8 cellular contexts compared by ENCODE assay signal in genomic region chr6:15491255-15491985, GRCh38.
DNase-seq lines count a peak whose midpoint lies in the region; ATAC-seq, FAIRE-seq and TF ChIP-seq lines count a peak whose summit lies in the region.

No MANE protein-coding gene starts in this region.

- H3K4me2 ChIP-seq in H1 (ENCODE audit: insufficient read depth in 1 of 2, low read depth in 2 of 2, low read length in 2 of 2), result peak overlapping the region; percentile 15 to 68; a peak in 3 of 4 replicates

- H3K27ac Mint-ChIP-seq in activated CD8-positive, alpha-beta memory T cell treated with anti-CD3 and anti-CD28 coated beads, Interleukin-2, amount 10 ng/mL, durations not matched to agents 7 days and 5 days, result peak overlapping the region; percentile 52
- no peak overlapping the region for H3K27ac Mint-ChIP-seq in mesothelial cell of epicardium

- no peak overlapping the region for H2BK5ac ChIP-seq in H1 (ENCODE audit: low read depth, low read length)

- H3K56ac ChIP-seq in H1 (replicated peaks; ENCODE audit: insufficient read length, low read depth, low read length), result no peak overlapping the region

- peaks cover 26% of the 10 kb centered on the region for H3K36me3 Mint-ChIP-seq in activated CD8-positive, alpha-beta memory T cell treated with anti-CD3 and anti-CD28 coated beads, Interleukin-2, amount 10 ng/mL, durations not matched to agents 7 days and 5 days
- peaks cover 33% of the 10 kb centered on the region for H3K36me3 Mint-ChIP-seq in mesothelial cell of epicardium

- no peak overlapping the region for H2AFZ ChIP-seq in H1 (ENCODE audit: low read length)

- no peak overlapping the region; the same call in 1 of the 2 replicates for H2BK12ac ChIP-seq in H1 (ENCODE audit: low read depth, low read length)

- H3K79me1 ChIP-seq in H1 (ENCODE audit: low read depth, low read length), result peaks cover 15% of the 10 kb centered on the region

- no peak overlapping the region for H4K8ac ChIP-seq in H1 (ENCODE audit: extremely low read depth, insufficient read depth, low read length)

- peaks cover 60 to 62% of the 10 kb centered on the region in 2 experiments for H4K20me1 ChIP-seq in H1 (replicated peaks in 1 of 2; ENCODE audit: control insufficient read depth in 1 of 2, insufficient read depth in 2 of 2, low read length in 2 of 2)

- H3K79me2 ChIP-seq in H1 (ENCODE audit: control insufficient read depth in 1 of 2, insufficient read depth in 2 of 2, low read length in 2 of 2), result peaks cover 7 to 93% of the 10 kb centered on the region in 2 experiments

- 0 out of 2 replicates have a peak overlapping the region, but pooled peaks have one; percentile 62 for H2BK15ac ChIP-seq in H1 (ENCODE audit: low read length)

- peaks cover 23 to 38% (median 31%) of the 10 kb centered on the region in 4 experiments for H3K4me1 ChIP-seq in H1 (replicated peaks in 1 of 4; ENCODE audit: control insufficient read depth in 3 of 4, insufficient read depth in 4 of 4, low read length in 3 of 4)

- no peak overlapping the region for H3K9ac ChIP-seq in H1 (replicated peaks in 1 of 4; ENCODE audit: extremely low read depth in 1 of 4, low read depth in 3 of 4, low read length in 3 of 4)

- H2BK120ac ChIP-seq in H1 (replicated peaks; ENCODE audit: low read depth, low read length), result no peak overlapping the region

- TF ChIP-seq EP300 in H1 (IDR thresholded peaks at IDR 0.05; ENCODE audit: borderline replicate concordance in 1 of 2, low read depth in 2 of 2, low read length in 2 of 2), result no peak

- ATAC-seq in activated CD8-positive, alpha-beta memory T cell treated with anti-CD3 and anti-CD28 coated beads, Interleukin-2, amount 10 ng/mL, durations not matched to agents 7 days and 5 days, result peak; percentile 79
- ATAC-seq in HG02678 (IDR thresholded peaks at IDR 0.05; ENCODE audit: unreplicated experiment), result no peak

- no peaks in the 10 kb centered on the region for H3K9me3 Mint-ChIP-seq in activated CD8-positive, alpha-beta memory T cell treated with anti-CD3 and anti-CD28 coated beads, Interleukin-2, amount 10 ng/mL, durations not matched to agents 7 days and 5 days (ENCODE audit: low read depth)
- H3K9me3 Mint-ChIP-seq in mesothelial cell of epicardium, result no peaks in the 10 kb centered on the region

- H2AK5ac ChIP-seq in H1 (ENCODE audit: low read depth, low read length), result no peak overlapping the region

- H3K4me3 Mint-ChIP-seq in activated CD8-positive, alpha-beta memory T cell treated with anti-CD3 and anti-CD28 coated beads, Interleukin-2, amount 10 ng/mL, durations not matched to agents 7 days and 5 days, result no peak overlapping the region
- H3K4me3 Mint-ChIP-seq in mesothelial cell of epicardium, result no peak overlapping the region

- TF ChIP-seq CTCF in H1 (IDR thresholded peaks at IDR 0.05; ENCODE audit: control extremely low read depth in 1 of 3, insufficient read depth in 1 of 3, low read depth in 1 of 3, low read length in 3 of 3) (peak; percentile 72 to 86 (median 74)), mesothelial cell of epicardium (IDR thresholded peaks at IDR 0.05; ENCODE audit: unreplicated experiment) (peak; percentile 75)

- H3K23me2 ChIP-seq in H1 (ENCODE audit: low read depth, low read length), result no peaks in the 10 kb centered on the region

- TF ChIP-seq RAD21 in H1 (IDR thresholded peaks at IDR 0.05 in 1 of 2, conservative IDR thresholded peaks at IDR 0.05 in 1 of 2; ENCODE audit: low read depth in 2 of 2, low read length in 2 of 2), result peak; percentile 77 to 81

- H3K18ac ChIP-seq in H1 (ENCODE audit: extremely low read depth, low read length), result no peak overlapping the region

- no peak overlapping the region for H4K5ac ChIP-seq in H1 (ENCODE audit: insufficient read length, low read depth, low read length)

- H3K9me3 ChIP-seq in H1 (ENCODE audit: insufficient read depth in 2 of 2, low read depth in 1 of 2, low read length in 1 of 2), result no peaks in the 10 kb centered on the region

- CTCF ChIA-PET in activated CD8-positive, alpha-beta memory T cell treated with anti-CD3 and anti-CD28 coated beads, Interleukin-2, amount 10 ng/mL, durations not matched to agents 7 days and 5 days (lab: Charles Lee), result interaction anchor here (1.0 to 1.6 kb wide), 5 partner anchors 10 to 246 kb away, joined by 3 to 6 read pairs (median 4); partner anchors contain the start of gene JARID2
- CTCF ChIA-PET in H1 (lab: Charles Lee; ENCODE audit: partially characterized antibody), result interaction anchor here (0.5 to 2.0 kb wide), 11 partner anchors 9 to 1222 kb away, joined by 3 to 9 read pairs (median 4); no protein-coding TSS in a partner anchor

- 34% methylated on average over 9 of the region's 9 CpGs; no CpG with 5 or more reads in 1 of the 2 experiments for WGBS in H1 (ENCODE audit: extremely low coverage in 1 of 2, insufficient coverage in 1 of 2, insufficient read length in 1 of 2, insufficient replicate concordance in 2 of 2, low coverage in 1 of 2, low lambda C conversion rate in 2 of 2, missing lambda C conversion rate in 1 of 2), 2 experiments

- peaks cover 16 to 57% (median 44%) of the 10 kb centered on the region in 4 experiments for H3K36me3 ChIP-seq in H1 (ENCODE audit: control insufficient read depth in 2 of 4, insufficient read depth in 4 of 4, low read length in 3 of 4)

- DNase-seq in AG20443 (ENCODE audit: low spot score) (peak; percentile 82), GM19240 (ENCODE audit: insufficient read length, low spot score) (peak; percentile 50), NCI-H748 (lab: John Stamatoyannopoulos, UW; ENCODE audit: unreplicated experiment) (peak; percentile 54), H1 (ENCODE audit: low read depth in 1 of 2, low spot score in 2 of 2) (peak in 1 of 2 experiments; percentile 77), mesothelial cell of epicardium (ENCODE audit: low spot score in 2 of 2, unreplicated experiment in 2 of 2) (peak in 1 of 2 experiments; percentile 69)
- peak; percentile 79 for DNase-seq in activated CD8-positive, alpha-beta memory T cell treated with anti-CD3 and anti-CD28 coated beads, Interleukin-2, amount 10 ng/mL, durations not matched to agents 7 days and 5 days
- peak; percentile 20 to 38 for DNase-seq in stimulated activated CD8-positive, alpha-beta memory T cell treated with anti-CD3 and anti-CD28 coated beads, Interleukin-4, amount 100 ng/mL, for 1 hour (ENCODE audit: low read depth in 2 of 2, low spot score in 1 of 2)

- H3K27ac ChIP-seq in H1 (ENCODE audit: low read depth, low read length), result no peak overlapping the region

- peak; percentile 62 for FAIRE-seq in H1 (lab: Jason Lieb, UNC)

- peak overlapping the region in 1 of 4 experiments; percentile 5; a peak in 1 of 8 replicates for H3K4me3 ChIP-seq in H1 (ENCODE audit: extremely low read depth in 1 of 4, insufficient read depth in 2 of 4, low read depth in 3 of 4, low read length in 4 of 4)

- no peak for TF ChIP-seq POLR2A in H1 (IDR thresholded peaks at IDR 0.05; ENCODE audit: control extremely low read depth in 1 of 2, low read depth in 2 of 2, low read length in 2 of 2)

- POLR2A ChIA-PET in H1 (lab: Charles Lee; ENCODE audit: partially characterized antibody), result interaction anchor here (0.9 kb wide), 1 partner anchor 28 kb away, joined by 3 read pairs; no protein-coding TSS in a partner anchor

- no peak overlapping the region for H2BK20ac ChIP-seq in H1 (ENCODE audit: low read length)

- H3K4ac ChIP-seq in H1 (replicated peaks; ENCODE audit: insufficient read length, low read depth, low read length), result no peak overlapping the region

- H4K91ac ChIP-seq in H1 (replicated peaks; ENCODE audit: insufficient read length, low read length), result no peak overlapping the region

- no peak overlapping the region for H3K23ac ChIP-seq in H1 (ENCODE audit: insufficient read length)

- no peaks in the 10 kb centered on the region for H3K27me3 ChIP-seq in H1 (replicated peaks in 1 of 4; ENCODE audit: control insufficient read depth in 3 of 4, extremely low read depth in 1 of 4, insufficient read depth in 3 of 4, low read length in 3 of 4)

- no peak overlapping the region for H3K14ac ChIP-seq in H1 (ENCODE audit: insufficient read length)

- H3K27me3 Mint-ChIP-seq in activated CD8-positive, alpha-beta memory T cell treated with anti-CD3 and anti-CD28 coated beads, Interleukin-2, amount 10 ng/mL, durations not matched to agents 7 days and 5 days, result no peaks in the 10 kb centered on the region
- no peaks in the 10 kb centered on the region for H3K27me3 Mint-ChIP-seq in mesothelial cell of epicardium (ENCODE audit: low read depth)

- H3K4me1 Mint-ChIP-seq in activated CD8-positive, alpha-beta memory T cell treated with anti-CD3 and anti-CD28 coated beads, Interleukin-2, amount 10 ng/mL, durations not matched to agents 7 days and 5 days, result peaks cover 33% of the 10 kb centered on the region
- H3K4me1 Mint-ChIP-seq in mesothelial cell of epicardium, result peaks cover 16% of the 10 kb centered on the region

TF ChIP-seq in H1, 55 proteins besides CTCF, POLR2A, EP300 and RAD21:
- TF ChIP-seq JUN (IDR thresholded peaks at IDR 0.05; ENCODE audit: low read depth, low read length), result no peak
- TF ChIP-seq POLR2AphosphoS5 (IDR thresholded peaks at IDR 0.05; ENCODE audit: low read depth, low read length), result peak; percentile 37; the same call in 1 of the 2 replicates
